In genomic region chr22:27224485-27225364, GRCh38 we compare ENCODE assay signal across 1 cellular context.
TF ChIP-seq lines count a peak whose summit lies in the region.

No MANE protein-coding gene starts in this region.

TF ChIP-seq in HepG2, 621 proteins besides CTCF, POLR2A, EP300 and RAD21 (continued from another document):
- TF ChIP-seq ZBTB40 (IDR thresholded peaks at IDR 0.05) (no peak), ZBTB40 (CRISPR knock-in tag; IDR thresholded peaks at IDR 0.05) (no peak), NFKBIZ (CRISPR knock-in tag; IDR thresholded peaks at IDR 0.05) (no peak), BRD4 (CRISPR knock-in tag; IDR thresholded peaks at IDR 0.05) (no peak), ZNF335 (CRISPR knock-in tag; IDR thresholded peaks at IDR 0.05) (no peak), ZNF770 (CRISPR knock-in tag; IDR thresholded peaks at IDR 0.05) (no peak)
TF ChIP-seq in HepG2: peak in this region for 0.
